In the genomic region with DNA sequence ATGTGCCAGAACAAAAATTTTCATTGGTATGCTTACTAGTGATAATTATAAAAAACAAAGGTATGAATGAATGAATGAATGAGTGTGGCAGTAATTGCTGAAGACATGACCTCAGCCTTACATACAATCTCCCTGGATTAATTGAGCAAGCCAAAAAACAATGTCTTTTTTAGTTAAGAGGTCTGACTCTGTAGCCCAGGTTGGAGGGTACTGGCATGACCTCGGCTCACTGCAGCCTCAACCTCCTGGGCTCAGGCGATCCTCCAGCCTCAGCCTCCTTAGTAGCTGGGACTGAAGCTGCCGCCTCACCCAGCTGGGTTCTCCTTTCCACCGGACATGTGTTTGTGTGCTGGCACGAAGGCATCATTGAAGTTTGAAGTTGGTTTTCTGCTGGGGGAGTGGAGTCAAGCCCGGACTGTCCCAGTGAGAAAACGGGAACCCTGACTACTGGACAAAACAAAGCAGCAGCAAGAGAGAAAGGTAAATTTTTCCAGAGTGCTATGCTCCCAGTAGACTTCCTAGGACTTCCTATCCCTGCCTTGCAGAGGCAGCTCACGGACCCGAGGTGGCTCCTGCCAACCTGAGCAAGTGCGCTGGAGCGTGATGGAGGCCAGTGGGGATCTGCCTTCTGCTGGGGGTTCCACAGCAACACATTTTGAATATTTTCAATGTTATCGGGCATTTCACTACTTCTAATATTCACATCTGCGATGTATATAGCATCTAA, we compare ENCODE assay signal across 10 cellular contexts. TPM values are rescaled to one million over a fixed set of nuclear protein-coding genes. Genes with fewer than 3 reads are reported as not detected.
DNase-seq lines count a peak whose midpoint lies in the region; TF ChIP-seq lines count a peak whose summit lies in the region.
"Had no signal": no experiment of that assay in that cellular context is flagged by ENCODE, and none has a peak within 500 bp of the region (broad histone marks: within the 10 kb centered on the region; RNA-seq: fewer than 3 reads in every experiment).

No MANE protein-coding gene starts in this region.

- peaks cover 3 to 4% of the 10 kb centered on the region in 2 donors for H3K4me1 ChIP-seq in neuronal stem cell (ENCODE audit: control insufficient read depth in 2 of 2, insufficient read depth in 1 of 2, low read depth in 1 of 2, low read length in 2 of 2)
- H3K4me1 ChIP-seq: prostate gland had no signal

- DNase-seq in DMS 273 (lab: John Stamatoyannopoulos, UW; ENCODE audit: unreplicated experiment) (peak; percentile 48), DMS 273 treated with DMSO at 0.1 percent for 48 hours (lab: John Stamatoyannopoulos, UW) (no peak), NCI-H146 (lab: John Stamatoyannopoulos, UW) (peak; percentile 70), chondrocyte (ENCODE audit: low spot score) (no peak), neuronal stem cell (ENCODE audit: low spot score) (no peak)
- no peak for DNase-seq in stimulated activated CD4-positive, alpha-beta T cell treated with anti-CD3 and anti-CD28 coated beads, Interleukin-1b, Interleukin-23, amount 100 ng/mL, for 48 hours
- DNase-seq in effector CD8-positive, alpha-beta T cell (lab: John Stamatoyannopoulos, UW): no peak
- no peak for DNase-seq in activated naive CD4-positive, alpha-beta T cell treated with anti-CD3 and anti-CD28 coated beads, Interleukin-2, amount 50 U/mL, for 16 hours
- DNase-seq: SJCRH30 had no signal

- H3K4me3 Mint-ChIP-seq in chondrocyte (ENCODE audit: unreplicated experiment): peak overlapping the region; percentile 75

- no peak overlapping the region for H2BK15ac ChIP-seq in neuronal stem cell (ENCODE audit: low read length)

- no peak overlapping the region for H2AK5ac ChIP-seq in neuronal stem cell (ENCODE audit: low read depth, low read length)

- WGBS in neuronal stem cell (ENCODE audit: extremely low coverage in 2 of 2, insufficient read length in 2 of 2, insufficient replicate concordance in 1 of 2), 2 donors: no CpG with 5 or more reads among the region's 13 CpGs

- H3K27ac Mint-ChIP-seq in chondrocyte (ENCODE audit: unreplicated experiment): no peak overlapping the region

- peaks cover 6% of the 10 kb centered on the region for H3K27me3 Mint-ChIP-seq in chondrocyte (ENCODE audit: low read depth)

- no peak overlapping the region for H3K27ac ChIP-seq in neuronal stem cell (replicated peaks; ENCODE audit: low read length)
- H3K27ac ChIP-seq: SJCRH30 had no signal

- H2BK5ac ChIP-seq in neuronal stem cell (ENCODE audit: low read length): no peak overlapping the region

- H3K36me3 Mint-ChIP-seq in chondrocyte (ENCODE audit: low read depth): peaks cover 14% of the 10 kb centered on the region

- peak overlapping the region; percentile 37 for H3K4me2 ChIP-seq in neuronal stem cell (ENCODE audit: insufficient read depth, low read length, poor library complexity, severe bottlenecking)

- H3K23ac ChIP-seq in neuronal stem cell (ENCODE audit: low read depth, low read length, poor library complexity): no peak overlapping the region

- H3K14ac ChIP-seq in neuronal stem cell (ENCODE audit: low read length): no peak overlapping the region

- H2AFZ ChIP-seq in neuronal stem cell (ENCODE audit: low read length): peak overlapping the region; percentile 61

- peaks cover 5 to 30% of the 10 kb centered on the region in 2 donors for H3K36me3 ChIP-seq in neuronal stem cell (replicated peaks in 1 of 2; ENCODE audit: control insufficient read depth in 2 of 2, insufficient read depth in 2 of 2, low read length in 2 of 2)
- H3K36me3 ChIP-seq: prostate gland, SJCRH30 had no signal

- peaks cover 4% of the 10 kb centered on the region for H3K9me3 Mint-ChIP-seq in chondrocyte (ENCODE audit: low read depth)

- no peak overlapping the region for H4K8ac ChIP-seq in neuronal stem cell (ENCODE audit: low read depth, low read length)

- H3K9ac ChIP-seq in neuronal stem cell (ENCODE audit: low read depth, low read length, poor library complexity): no peak overlapping the region

- peaks cover 0 to 3% (median 0%) of the 10 kb centered on the region in 3 experiments for H3K27me3 ChIP-seq in neuronal stem cell (ENCODE audit: control insufficient read depth in 3 of 3, insufficient read depth in 3 of 3, low read depth in 1 of 3, low read length in 3 of 3)

- H2BK120ac ChIP-seq in neuronal stem cell (ENCODE audit: low read depth, low read length): no peak overlapping the region

- no peak overlapping the region for H3K18ac ChIP-seq in neuronal stem cell (ENCODE audit: low read length)

- H3K79me1 ChIP-seq in neuronal stem cell (ENCODE audit: low read depth, low read length): no peaks in the 10 kb centered on the region

- no peak overlapping the region for H2BK12ac ChIP-seq in neuronal stem cell (ENCODE audit: low read length)

- H3K4me3 ChIP-seq in neuronal stem cell (ENCODE audit: low read length in 2 of 2): peak overlapping the region in 1 of 2 donors; percentile 33
- H3K4me3 ChIP-seq: SJCRH30 had no signal

- peaks cover 29% of the 10 kb centered on the region for H3K4me1 Mint-ChIP-seq in chondrocyte (ENCODE audit: low read depth)

- H4K91ac ChIP-seq in neuronal stem cell (ENCODE audit: low read depth, low read length, poor library complexity): no peak overlapping the region

- no peaks in the 10 kb centered on the region for H3K9me3 ChIP-seq in neuronal stem cell (replicated peaks in 1 of 2; ENCODE audit: control insufficient read depth in 2 of 2, insufficient read depth in 1 of 2, low read depth in 1 of 2, low read length in 2 of 2)
- H3K9me3 ChIP-seq: prostate gland, SJCRH30 had no signal

- no peak overlapping the region for H3K4ac ChIP-seq in neuronal stem cell (ENCODE audit: low read length)

- no peak for TF ChIP-seq CTCF in chondrocyte (IDR thresholded peaks at IDR 0.05)

RNA-seq across cellular contexts. Expression of a gene that starts 6.4 kb away (rescaled TPM):
- 43.5 to 50.1 TPM (median 48.4 TPM) in 3 replicates for total RNA-seq in chondrocyte
- polyA plus RNA-seq in neuronal stem cell (2013, experiment 1 of 2): 49.5 TPM
- polyA plus RNA-seq in neuronal stem cell (2013, experiment 2 of 2): 45.4 TPM

RNA-seq across cellular contexts. Expression of a gene that starts 19.5 kb away (rescaled TPM):
- total RNA-seq in chondrocyte: 24.0 to 31.9 TPM (median 26.0 TPM) in 3 replicates
- 24.7 TPM for polyA plus RNA-seq in neuronal stem cell (2013, experiment 1 of 2)
- 25.2 TPM for polyA plus RNA-seq in neuronal stem cell (2013, experiment 2 of 2)

Comparison
In these comparisons a context has a peak if more than half of its experiments do, and no peak if none do; other contexts are left out.
1. DNase-seq: peak in DMS 273 (single experiment) and NCI-H146 (single experiment); none in DMS 273 treated with DMSO at 0.1 percent for 48 hours (single experiment), chondrocyte (single experiment), neuronal stem cell (single experiment), stimulated activated CD4-positive, alpha-beta T cell treated with anti-CD3 and anti-CD28 coated beads, Interleukin-1b, Interleukin-23, amount 100 ng/mL, for 48 hours (single experiment), effector CD8-positive, alpha-beta T cell (single experiment) and activated naive CD4-positive, alpha-beta T cell treated with anti-CD3 and anti-CD28 coated beads, Interleukin-2, amount 50 U/mL, for 16 hours (single experiment).